8 cellular contexts compared by ENCODE assay signal in the genomic region with DNA sequence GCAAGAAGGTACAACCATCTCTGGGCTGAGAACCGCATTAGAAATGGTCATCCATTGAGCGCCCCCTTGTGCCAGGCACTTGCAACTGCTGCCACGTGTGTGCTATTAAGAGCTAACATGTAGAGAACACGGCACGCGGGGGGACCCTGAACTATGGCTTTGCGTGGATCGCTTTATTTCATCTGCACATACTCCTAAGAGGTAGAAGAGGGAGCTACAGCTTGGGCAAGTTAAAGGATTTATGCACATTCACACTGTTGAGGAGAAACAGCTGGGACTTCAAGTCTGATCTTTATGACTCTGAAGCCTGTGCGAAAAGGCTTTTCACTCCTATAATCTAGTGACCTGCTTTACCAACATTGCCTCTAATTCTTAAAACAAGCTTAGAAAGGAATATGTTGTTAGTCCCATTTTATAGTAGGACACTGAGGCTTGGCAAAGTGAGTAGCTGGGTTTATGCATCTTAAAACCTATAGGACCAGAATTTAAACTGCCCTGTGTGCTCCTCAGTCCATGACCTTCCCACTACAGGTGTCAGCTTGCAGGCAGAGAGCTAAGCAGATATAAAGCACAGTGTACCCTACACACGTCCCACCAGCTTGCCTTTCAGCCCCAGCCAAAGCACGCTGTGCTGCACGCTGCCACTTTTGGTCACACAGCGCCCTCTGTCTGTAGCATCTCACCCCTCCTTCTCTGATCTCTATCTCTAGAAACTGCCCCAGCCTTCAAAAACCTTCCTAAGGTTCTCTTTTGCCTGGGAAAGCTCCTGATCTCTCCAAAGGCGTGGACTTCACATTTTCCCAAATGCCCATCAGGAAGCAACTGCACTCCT. TPM values are rescaled to one million over a fixed set of nuclear protein-coding genes. Genes with fewer than 3 reads are reported as not detected.
A peak's percentile ranks its signal among the peaks of the same experiment; 100 is the strongest.
DNase-seq lines count a peak whose midpoint lies in the region; ATAC-seq and TF ChIP-seq lines count a peak whose summit lies in the region.

No MANE protein-coding gene starts in this region.

- TF ChIP-seq EP300 in transverse colon (IDR thresholded peaks at IDR 0.05; ENCODE audit: low read depth) = no peak

- H3K9me3 ChIP-seq in SJSA1 (replicated peaks) (no peaks in the 10 kb centered on the region), transverse colon (no peaks in the 10 kb centered on the region)

- TF ChIP-seq POLR2A in transverse colon (IDR thresholded peaks at IDR 0.05) = no peak

- H3K36me3 ChIP-seq in SJSA1 (no peaks in the 10 kb centered on the region), transverse colon (no peaks in the 10 kb centered on the region)

- intact Hi-C loops in transverse colon (cut with DNase I; ENCODE audit: low total_unique reads) = loop anchor here (5.0 to 10.0 kb wide), 3 partner anchors 59 to 289 kb away; a partner anchor contains a TSS

- no peaks in the 10 kb centered on the region for H3K27me3 ChIP-seq in SJSA1 (replicated peaks)
- peaks cover 5% of the 10 kb centered on the region for H3K27me3 ChIP-seq in transverse colon

- H3K4me3 ChIP-seq in GM12864 (ENCODE audit: low read depth, low read length) (no peak overlapping the region; the same call in 1 of the 2 replicates), SJSA1 (no peak overlapping the region), transverse colon (peak overlapping the region in 1 of 4 donors; percentile 6)

- TF ChIP-seq CTCF in GM12864 (IDR thresholded peaks at IDR 0.05; ENCODE audit: low read depth, low read length, missing control alignments) (peak; percentile 98), transverse colon (IDR thresholded peaks at IDR 0.05) (peak; percentile 76 to 94 (median 86))

- peak; percentile 62 for DNase-seq in GM12864 (ENCODE audit: low read depth)
- peak; percentile 93 for DNase-seq in NAMALWA (ENCODE audit: low spot score)
- DNase-seq in SJSA1 (ENCODE audit: low read depth in 1 of 2, low spot score in 2 of 2) = peak; percentile 62 to 79
- peak; percentile 85 for DNase-seq in activated naive CD4-positive, alpha-beta T cell treated with Interleukin-2 at 50 U/mL for 16 hours
- DNase-seq in glomerular visceral epithelial cell (ENCODE audit: extremely low spot score) = peak; percentile 70
- peak; percentile 82 for DNase-seq in pons (ENCODE audit: low spot score)
- DNase-seq in transverse colon = peak; percentile 86

- in situ Hi-C loops in transverse colon (cut with MboI; ENCODE audit: low pct_ligation_motif_present in 1 of 4, low pct_unique_long_range_greater_than_20kb in 1 of 4, low sequenced_read_pairs in 3 of 4) = loop anchor here (5.0 to 25.0 kb wide), 10 partner anchors 111 to 804 kb away; a partner anchor contains a TSS

- H3K27ac ChIP-seq in SJSA1 (no peak overlapping the region), transverse colon (no peak overlapping the region)

- 3 to 5% methylated on average over 6 to 14 of the region's 14 CpGs for WGBS in transverse colon (ENCODE audit: low coverage in 1 of 2), 2 donors

- ATAC-seq in HG02588 (IDR thresholded peaks at IDR 0.05; ENCODE audit: unreplicated experiment) = peak; percentile 84

- H3K4me1 ChIP-seq in SJSA1 (replicated peaks) (peaks cover 5% of the 10 kb centered on the region), transverse colon (peaks cover 4 to 11% (median 7%) of the 10 kb centered on the region in 4 donors)

RNA-seq across cellular contexts. Expression of a gene that starts 57.8 kb away (rescaled TPM):
- total RNA-seq in SJSA1 (2014; rRNA removed; shearing (Covaris generic)) = 6.3 and 8.2 TPM in 2 replicates
- total RNA-seq in transverse colon = 10 to 100 TPM; 11.2 to 54.5 (median 41.3) TPM
